1 cellular context compared by ENCODE assay signal in the genomic region with DNA sequence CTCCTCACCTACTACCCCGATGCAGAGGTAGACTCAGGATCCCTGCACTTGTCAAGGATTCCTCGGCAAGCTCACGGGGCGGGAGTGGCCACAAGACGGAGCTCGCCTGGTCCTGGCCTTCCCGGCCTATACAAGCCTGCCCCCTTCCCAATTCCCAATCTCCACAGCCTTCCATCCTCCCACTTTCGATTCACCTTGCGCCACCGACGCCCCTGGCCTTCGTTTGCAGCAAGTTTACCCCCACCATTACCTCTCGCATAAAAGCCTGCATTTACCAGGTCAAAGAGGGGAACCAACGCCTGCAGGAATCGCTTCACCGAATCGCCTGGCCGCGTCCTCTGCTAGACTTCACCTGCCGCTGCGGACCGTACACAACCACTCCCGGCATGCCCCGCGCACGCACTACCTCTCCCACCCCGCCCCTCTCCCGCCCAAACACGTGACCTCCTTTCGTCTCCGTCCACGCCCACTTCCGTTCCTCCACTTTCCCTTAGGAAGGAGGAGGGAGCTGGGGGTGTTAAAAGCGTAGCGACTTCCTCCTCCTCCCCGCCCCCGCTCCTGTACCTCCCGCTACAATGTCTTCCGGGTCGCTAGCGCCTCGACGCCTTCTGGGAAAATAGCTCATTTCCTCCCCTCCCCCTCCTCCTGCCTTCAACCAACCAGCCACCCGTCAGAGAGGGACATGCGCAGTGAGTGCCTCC.
A peak's percentile ranks its signal among the peaks of the same experiment; 100 is the strongest.
TF ChIP-seq lines count a peak whose summit lies in the region.

Gene ORC4, minus strand, starts transcription at position 380 of the 701 bp plus-strand sequence. CDS start 44,779 bp downstream, outside the sequence.

TF ChIP-seq in K562, 482 proteins besides CTCF, POLR2A, EP300 and RAD21 (continued from another document):
- TF ChIP-seq ZNF589 (CRISPR knock-in tag; IDR thresholded peaks at IDR 0.05; ENCODE audit: low read depth) (peak; percentile 62; the same call in 1 of the 2 replicates), LARP7 (IDR thresholded peaks at IDR 0.05) (0 out of 2 replicates have a peak, but pooled peaks have one; percentile 49), FOS (IDR thresholded peaks at IDR 0.05; ENCODE audit: extremely low read depth, insufficient read length) (no peak), SUPT5H (IDR thresholded peaks at IDR 0.05) (peak; percentile 92), U2AF1 (optimal IDR thresholded peaks at IDR 0.05; ENCODE audit: low read depth, low read length) (no peak), NCOA4 (IDR thresholded peaks at IDR 0.05; ENCODE audit: partially characterized antibody) (peak; percentile 66), TAF9B (IDR thresholded peaks at IDR 0.05; ENCODE audit: partially characterized antibody) (peak; percentile 63), ZNF766 (CRISPR knock-in tag; conservative IDR thresholded peaks at IDR 0.05) (peak; percentile 71; the same call in 1 of the 2 replicates), ZKSCAN3 (CRISPR knock-in tag; IDR thresholded peaks at IDR 0.05) (no peak), GTF2F1 (IDR thresholded peaks at IDR 0.05; ENCODE audit: low read depth, low read length) (0 out of 2 replicates have a peak, but pooled peaks have one; percentile 46), ZNF263 (CRISPR knock-in tag; IDR thresholded peaks at IDR 0.05; ENCODE audit: borderline replicate concordance) (peak; percentile 41; the same call in 1 of the 2 replicates)
- TF ChIP-seq, protein P1, sequence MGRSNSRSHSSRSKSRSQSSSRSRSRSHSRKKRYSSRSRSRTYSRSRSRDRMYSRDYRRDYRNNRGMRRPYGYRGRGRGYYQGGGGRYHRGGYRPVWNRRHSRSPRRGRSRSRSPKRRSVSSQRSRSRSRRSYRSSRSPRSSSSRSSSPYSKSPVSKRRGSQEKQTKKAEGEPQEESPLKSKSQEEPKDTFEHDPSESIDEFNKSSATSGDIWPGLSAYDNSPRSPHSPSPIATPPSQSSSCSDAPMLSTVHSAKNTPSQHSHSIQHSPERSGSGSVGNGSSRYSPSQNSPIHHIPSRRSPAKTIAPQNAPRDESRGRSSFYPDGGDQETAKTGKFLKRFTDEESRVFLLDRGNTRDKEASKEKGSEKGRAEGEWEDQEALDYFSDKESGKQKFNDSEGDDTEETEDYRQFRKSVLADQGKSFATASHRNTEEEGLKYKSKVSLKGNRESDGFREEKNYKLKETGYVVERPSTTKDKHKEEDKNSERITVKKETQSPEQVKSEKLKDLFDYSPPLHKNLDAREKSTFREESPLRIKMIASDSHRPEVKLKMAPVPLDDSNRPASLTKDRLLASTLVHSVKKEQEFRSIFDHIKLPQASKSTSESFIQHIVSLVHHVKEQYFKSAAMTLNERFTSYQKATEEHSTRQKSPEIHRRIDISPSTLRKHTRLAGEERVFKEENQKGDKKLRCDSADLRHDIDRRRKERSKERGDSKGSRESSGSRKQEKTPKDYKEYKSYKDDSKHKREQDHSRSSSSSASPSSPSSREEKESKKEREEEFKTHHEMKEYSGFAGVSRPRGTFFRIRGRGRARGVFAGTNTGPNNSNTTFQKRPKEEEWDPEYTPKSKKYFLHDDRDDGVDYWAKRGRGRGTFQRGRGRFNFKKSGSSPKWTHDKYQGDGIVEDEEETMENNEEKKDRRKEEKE (IDR thresholded peaks at IDR 0.05; ENCODE audit: borderline replicate concordance in 1 of 2, control insufficient read depth in 1 of 2, low read depth in 2 of 2, low read length in 1 of 2), result 0 out of 4 replicates have a peak, but pooled peaks of 1 of the 2 experiments have one; percentile 29
- TF ChIP-seq, protein P2, sequence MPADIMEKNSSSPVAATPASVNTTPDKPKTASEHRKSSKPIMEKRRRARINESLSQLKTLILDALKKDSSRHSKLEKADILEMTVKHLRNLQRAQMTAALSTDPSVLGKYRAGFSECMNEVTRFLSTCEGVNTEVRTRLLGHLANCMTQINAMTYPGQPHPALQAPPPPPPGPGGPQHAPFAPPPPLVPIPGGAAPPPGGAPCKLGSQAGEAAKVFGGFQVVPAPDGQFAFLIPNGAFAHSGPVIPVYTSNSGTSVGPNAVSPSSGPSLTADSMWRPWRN (IDR thresholded peaks at IDR 0.05; ENCODE audit: low read depth), result 0 out of 2 replicates have a peak, but pooled peaks have one; percentile 20
